Comparison of ENCODE assay signal across 1 cellular context in the genomic region with DNA sequence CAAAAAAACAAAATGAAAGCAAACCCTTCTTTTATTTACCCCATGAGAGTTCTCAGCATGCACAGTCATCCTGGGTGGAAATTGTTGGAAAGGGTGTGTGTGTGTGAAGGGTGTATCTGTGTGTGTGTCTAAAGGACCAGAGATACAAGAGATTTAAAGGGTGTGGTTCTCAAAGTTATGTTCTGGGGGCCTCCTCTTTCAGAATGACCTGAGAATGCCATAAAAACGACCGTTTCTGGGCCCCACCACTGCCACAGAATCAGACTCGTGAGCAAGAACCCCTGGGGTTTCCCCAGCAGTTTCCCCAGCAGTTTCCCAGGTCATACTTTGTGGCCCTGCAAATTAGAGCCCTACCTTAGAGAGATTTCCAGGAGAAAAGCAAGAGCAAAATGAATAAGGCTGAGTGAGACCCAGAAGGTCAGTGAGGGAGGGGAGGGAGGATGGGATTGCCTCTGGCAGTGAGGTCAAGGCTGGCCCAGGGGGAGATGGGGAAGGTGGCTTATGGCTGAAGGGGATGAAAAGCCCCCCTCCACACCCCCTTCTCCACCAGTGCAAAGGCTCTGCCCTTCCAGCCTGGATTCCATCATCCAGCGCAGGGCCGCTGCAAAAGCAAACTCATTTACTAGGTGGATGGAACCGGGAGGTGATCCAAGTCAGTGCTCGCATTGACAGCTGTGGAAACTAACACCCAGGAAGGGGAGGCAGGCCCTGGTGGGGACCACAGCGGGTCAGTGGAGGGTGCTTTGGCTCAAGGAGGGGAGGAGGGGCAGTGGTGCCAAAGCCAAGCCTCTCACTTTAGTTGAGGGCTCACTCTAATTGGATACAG.
A peak's percentile ranks its signal among the peaks of the same experiment; 100 is the strongest.
TF ChIP-seq lines count a peak whose summit lies in the region.

No MANE protein-coding gene starts in this region.

TF ChIP-seq in K562, 482 proteins besides CTCF, POLR2A, EP300 and RAD21:
- TF ChIP-seq NFE2 (IDR thresholded peaks at IDR 0.05; ENCODE audit: low read depth): peak; percentile 64
- TF ChIP-seq ZSCAN29 (IDR thresholded peaks at IDR 0.05): no peak
- TF ChIP-seq ZNF316 (IDR thresholded peaks at IDR 0.05): peak; percentile 17; the same call in 1 of the 2 replicates
- TF ChIP-seq, protein P1, sequence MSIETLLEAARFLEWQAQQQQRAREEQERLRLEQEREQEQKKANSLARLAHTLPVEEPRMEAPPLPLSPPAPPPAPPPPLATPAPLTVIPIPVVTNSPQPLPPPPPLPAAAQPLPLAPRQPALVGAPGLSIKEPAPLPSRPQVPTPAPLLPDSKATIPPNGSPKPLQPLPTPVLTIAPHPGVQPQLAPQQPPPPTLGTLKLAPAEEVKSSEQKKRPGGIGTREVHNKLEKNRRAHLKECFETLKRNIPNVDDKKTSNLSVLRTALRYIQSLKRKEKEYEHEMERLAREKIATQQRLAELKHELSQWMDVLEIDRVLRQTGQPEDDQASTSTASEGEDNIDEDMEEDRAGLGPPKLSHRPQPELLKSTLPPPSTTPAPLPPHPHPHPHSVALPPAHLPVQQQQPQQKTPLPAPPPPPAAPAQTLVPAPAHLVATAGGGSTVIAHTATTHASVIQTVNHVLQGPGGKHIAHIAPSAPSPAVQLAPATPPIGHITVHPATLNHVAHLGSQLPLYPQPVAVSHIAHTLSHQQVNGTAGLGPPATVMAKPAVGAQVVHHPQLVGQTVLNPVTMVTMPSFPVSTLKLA (conservative IDR thresholded peaks at IDR 0.05): 0 out of 4 replicates have a peak, but pooled peaks of 1 of the 2 experiments have one; percentile 9
- no peak for TF ChIP-seq SLC30A9 (CRISPR knock-in tag; IDR thresholded peaks at IDR 0.05)
TF ChIP-seq in K562: peak in this region for 3.
